ENCODE assay signal across 1 cellular context in the genomic region with DNA sequence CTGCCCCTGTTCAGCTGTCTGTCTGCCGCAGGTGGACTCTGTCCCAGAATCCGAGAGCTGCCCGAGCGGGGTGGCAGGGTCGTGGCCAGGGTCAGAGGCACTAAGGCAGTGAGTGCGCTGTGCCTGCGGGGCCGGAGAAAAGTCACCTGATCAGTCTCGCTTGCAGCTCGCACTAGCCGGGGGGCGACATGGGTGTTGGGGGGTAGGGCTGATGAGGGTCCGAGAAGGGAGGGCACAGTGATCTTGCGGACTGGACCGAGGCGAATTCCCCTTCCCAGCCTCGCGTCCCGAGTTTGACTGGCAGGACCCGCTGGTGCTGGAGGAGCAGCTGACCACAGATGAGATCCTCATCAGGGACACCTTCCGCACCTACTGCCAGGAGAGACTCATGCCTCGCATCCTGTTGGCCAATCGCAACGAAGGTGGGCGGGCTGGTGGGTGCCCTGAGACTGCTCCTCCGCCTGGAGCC.
TF ChIP-seq lines count a peak whose summit lies in the region.

No MANE protein-coding gene starts in this region.

TF ChIP-seq in A549, 52 proteins besides CTCF, POLR2A, EP300 and RAD21 (continued from another document):
- TF ChIP-seq, protein P1, sequence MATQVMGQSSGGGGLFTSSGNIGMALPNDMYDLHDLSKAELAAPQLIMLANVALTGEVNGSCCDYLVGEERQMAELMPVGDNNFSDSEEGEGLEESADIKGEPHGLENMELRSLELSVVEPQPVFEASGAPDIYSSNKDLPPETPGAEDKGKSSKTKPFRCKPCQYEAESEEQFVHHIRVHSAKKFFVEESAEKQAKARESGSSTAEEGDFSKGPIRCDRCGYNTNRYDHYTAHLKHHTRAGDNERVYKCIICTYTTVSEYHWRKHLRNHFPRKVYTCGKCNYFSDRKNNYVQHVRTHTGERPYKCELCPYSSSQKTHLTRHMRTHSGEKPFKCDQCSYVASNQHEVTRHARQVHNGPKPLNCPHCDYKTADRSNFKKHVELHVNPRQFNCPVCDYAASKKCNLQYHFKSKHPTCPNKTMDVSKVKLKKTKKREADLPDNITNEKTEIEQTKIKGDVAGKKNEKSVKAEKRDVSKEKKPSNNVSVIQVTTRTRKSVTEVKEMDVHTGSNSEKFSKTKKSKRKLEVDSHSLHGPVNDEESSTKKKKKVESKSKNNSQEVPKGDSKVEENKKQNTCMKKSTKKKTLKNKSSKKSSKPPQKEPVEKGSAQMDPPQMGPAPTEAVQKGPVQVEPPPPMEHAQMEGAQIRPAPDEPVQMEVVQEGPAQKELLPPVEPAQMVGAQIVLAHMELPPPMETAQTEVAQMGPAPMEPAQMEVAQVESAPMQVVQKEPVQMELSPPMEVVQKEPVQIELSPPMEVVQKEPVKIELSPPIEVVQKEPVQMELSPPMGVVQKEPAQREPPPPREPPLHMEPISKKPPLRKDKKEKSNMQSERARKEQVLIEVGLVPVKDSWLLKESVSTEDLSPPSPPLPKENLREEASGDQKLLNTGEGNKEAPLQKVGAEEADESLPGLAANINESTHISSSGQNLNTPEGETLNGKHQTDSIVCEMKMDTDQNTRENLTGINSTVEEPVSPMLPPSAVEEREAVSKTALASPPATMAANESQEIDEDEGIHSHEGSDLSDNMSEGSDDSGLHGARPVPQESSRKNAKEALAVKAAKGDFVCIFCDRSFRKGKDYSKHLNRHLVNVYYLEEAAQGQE (IDR thresholded peaks at IDR 0.05) = no peak
- TF ChIP-seq TFCP2L1 (CRISPR knock-in tag; IDR thresholded peaks at IDR 0.05) = no peak
